Comparison of ENCODE assay signal across 8 cellular contexts in genomic region chr21:20649231-20649630, GRCh38.
"Had no signal": no experiment of that assay in that cellular context is flagged by ENCODE, and none has a peak within 500 bp of the region (broad histone marks: within the 10 kb centered on the region; RNA-seq: fewer than 3 reads in every experiment).

No MANE protein-coding gene starts in this region.

- H3K36me3 Mint-ChIP-seq: IgD-negative memory B cell had no signal

- ATAC-seq: HepG2, K562 had no signal

- H3K27ac ChIP-seq: HL-60, KMS-11 had no signal

- DNase-seq: IMR-90, KBM-7, KG1 had no signal

- H3K9ac ChIP-seq: KMS-11 had no signal

- H3K4me3 Mint-ChIP-seq: IgD-negative memory B cell had no signal

- H3K4me1 Mint-ChIP-seq: IgD-negative memory B cell had no signal

- H3K27me3 Mint-ChIP-seq: IgD-negative memory B cell had no signal

- H3K4me2 ChIP-seq: KMS-11 had no signal

- H3K4me3 ChIP-seq: K562 had no signal
